Comparison of ENCODE assay signal across 18 cellular contexts in the genomic region with DNA sequence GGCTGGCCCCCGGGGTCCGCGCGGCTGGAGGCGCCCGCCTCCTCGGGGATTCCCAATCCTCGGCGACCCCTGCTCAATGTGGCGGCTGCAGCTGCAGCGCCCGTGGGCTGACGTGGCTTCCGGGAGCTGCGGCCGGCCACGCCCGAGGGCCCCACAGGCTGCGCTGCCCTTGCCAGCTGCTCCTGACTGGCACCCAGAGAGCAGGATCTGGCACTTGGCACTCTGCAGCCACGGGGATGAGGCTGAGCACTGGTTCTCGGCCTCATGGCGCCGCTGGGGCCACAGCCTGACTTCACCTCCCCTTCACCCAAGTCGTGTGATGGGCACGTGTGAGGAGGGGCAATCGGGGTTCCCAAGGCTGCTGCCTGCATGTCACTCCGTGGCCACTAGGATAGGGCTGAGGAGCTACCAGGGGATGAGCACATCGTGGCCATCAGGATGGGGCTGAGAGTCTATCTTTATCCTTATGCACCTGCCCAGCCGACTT.
DNase-seq lines count a peak whose midpoint lies in the region; FAIRE-seq and TF ChIP-seq lines count a peak whose summit lies in the region.
"Had no signal": no experiment of that assay in that cellular context is flagged by ENCODE, and none has a peak within 500 bp of the region (broad histone marks: within the 10 kb centered on the region; RNA-seq: fewer than 3 reads in every experiment).

No MANE protein-coding gene starts in this region.

- no peak for TF ChIP-seq EP300 in stomach (IDR thresholded peaks at IDR 0.05)

- in situ Hi-C loops in GM13976 (cut with MboI; ENCODE audit: low sequenced_read_pairs, unreplicated experiment), result no loop called here
- in situ Hi-C loops in astrocyte of the cerebellum (cut with HindIII; ENCODE audit: low sequenced_read_pairs), result no loop called here

- peaks cover 0 to 17% (median 0%) of the 10 kb centered on the region in 3 donors for H3K27me3 ChIP-seq in stomach
- H3K27me3 ChIP-seq: BLaER1 treated with 17β-estradiol and CSF1 and Interleukin-3, amounts not matched to agents 10 nM and 100 nM; ovary had no signal

- TF ChIP-seq POLR2A in stomach (IDR thresholded peaks at IDR 0.05), result no peak

- 54 to 78% (median 67%) methylated on average over 6 to 29 of the region's 29 CpGs for WGBS in stomach, 5 donors

- no peaks in the 10 kb centered on the region for H3K9me3 ChIP-seq in stomach
- H3K9me3 ChIP-seq: ovary had no signal

- H3K27ac ChIP-seq in stomach, result no peak overlapping the region
- H3K27ac ChIP-seq: BLaER1 treated with 17β-estradiol and CSF1 and Interleukin-3, amounts not matched to agents 10 nM and 100 nM; ovary; RWPE1; skin epidermis had no signal

- H3K36me3 ChIP-seq in stomach, result no peaks in the 10 kb centered on the region
- H3K36me3 ChIP-seq: ovary had no signal

- DNase-seq in GM13976 (ENCODE audit: low spot score), result peak; percentile 16
- DNase-seq in astrocyte of the cerebellum (ENCODE audit: low read depth), result no peak
- peak; percentile 16 for DNase-seq in left kidney (ENCODE audit: low read depth, low spot score)
- no peak for DNase-seq in stomach
- no peak for DNase-seq in urothelium cell line (ENCODE audit: low spot score)
- DNase-seq in NCI-H1092 treated with DMSO at 0.1 percent for 48 hours (lab: John Stamatoyannopoulos, UW), result no peak
- no peak for DNase-seq in T-helper 9 cell
- no peak for DNase-seq in iPS-NIHi7 (ENCODE audit: extremely low spot score)
- DNase-seq: activated CD4-positive, alpha-beta T cell treated with anti-CD3 and anti-CD28 coated beads, Interleukin-2, amount 50 U/mL, for 4 hours; activated T-cell treated with anti-CD3 and anti-CD28 coated beads, Interleukin-2, amount 50 U/mL, for 24 hours; dermis blood vessel endothelial cell; NCI-H2081; ovary; stimulated activated CD4-positive, alpha-beta T cell treated with anti-CD3 and anti-CD28 coated beads, Interleukin-4, amount 100 ng/mL, for 1 hour; SW 1271 had no signal

- H3K4me3 ChIP-seq in astrocyte of the cerebellum (ENCODE audit: low read depth, low read length), result peak overlapping the region; percentile 14
- peak overlapping the region; percentile 25 to 45 (median 32) for H3K4me3 ChIP-seq in stomach
- H3K4me3 ChIP-seq: BLaER1 treated with 17β-estradiol and CSF1 and Interleukin-3, amounts not matched to agents 10 nM and 100 nM; ovary had no signal

- H3K4me1 ChIP-seq in stomach, result peaks cover 0 to 19% (median 4%) of the 10 kb centered on the region in 4 donors
- H3K4me1 ChIP-seq: BLaER1 treated with 17β-estradiol and CSF1 and Interleukin-3, amounts not matched to agents 10 nM and 100 nM had no signal

- intact Hi-C loops in stomach (cut with DNase I; ENCODE audit: low total_unique reads), result no loop called here

- TF ChIP-seq CTCF in GM13976 (IDR thresholded peaks at IDR 0.05; ENCODE audit: borderline replicate concordance, control extremely low read depth, extremely low read depth, insufficient read depth, missing control alignments) (no peak), astrocyte of the cerebellum (IDR thresholded peaks at IDR 0.05; ENCODE audit: low read depth, low read length, missing control alignments) (peak; percentile 7), stomach (IDR thresholded peaks at IDR 0.05) (peak in 1 of 7 experiments; percentile 6)

- FAIRE-seq in urothelium cell line (lab: Jason Lieb, UNC), result no peak

Comparison
In these comparisons a context has a peak if more than half of its experiments do, and no peak if none do; other contexts are left out.
1. DNase-seq: peak in GM13976 (single experiment) and left kidney (single experiment); none in astrocyte of the cerebellum (single experiment), stomach (single experiment), urothelium cell line (single experiment), NCI-H1092 treated with DMSO at 0.1 percent for 48 hours (single experiment), T-helper 9 cell (single experiment) and iPS-NIHi7 (single experiment).